Comparison of ENCODE assay signal across 38 cellular contexts in the genomic region with DNA sequence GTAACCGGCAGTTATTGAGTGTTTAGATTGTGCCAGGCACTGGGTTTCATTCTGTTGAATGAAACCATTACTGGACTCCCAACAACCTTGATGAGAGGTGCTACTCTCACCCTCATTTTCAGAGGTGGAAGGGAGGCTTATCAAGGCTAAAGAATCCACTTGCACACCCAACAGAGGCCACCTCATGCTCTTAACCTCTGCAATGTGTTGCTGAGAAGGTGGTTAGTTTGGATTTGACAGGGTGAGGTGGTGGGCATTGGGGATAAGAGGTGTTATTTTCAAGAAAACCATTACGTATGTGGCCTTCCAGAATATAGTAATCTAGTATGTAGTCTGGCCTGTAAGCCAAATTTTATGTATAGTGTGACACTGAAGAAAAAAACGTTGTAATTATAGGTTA.
"Had no signal": no experiment of that assay in that cellular context is flagged by ENCODE, and none has a peak within 500 bp of the region (broad histone marks: within the 10 kb centered on the region; RNA-seq: fewer than 3 reads in every experiment).

No MANE protein-coding gene starts in this region.

- H3K9me3 Mint-ChIP-seq: activated naive CD4-positive, alpha-beta T cell treated with anti-CD3 and anti-CD28 coated beads for 36 hours; activated naive CD4-positive, alpha-beta T cell treated with anti-CD3 and anti-CD28 coated beads, Interleukin-2, amount 10 ng/mL, durations not matched to agents 7 days and 5 days; activated naive CD4-positive, alpha-beta T cell treated with anti-CD3 and anti-CD28 coated beads, Interleukin-2, amount 50 U/mL, for 72 hours; activated naive CD8-positive, alpha-beta T cell treated with anti-CD3 and anti-CD28 coated beads, Interleukin-2, amount 10 ng/mL, durations not matched to agents 7 days and 5 days; activated T-cell treated with anti-CD3 and anti-CD28 coated beads, Interleukin-2, amount 50 U/mL, for 24 hours; activated T-cell treated with anti-CD3 and anti-CD28 coated beads, Interleukin-2, amount 50 U/mL, for 4 hours; activated T-cell treated with anti-CD3 and anti-CD28 coated beads, Interleukin-2, amount 50 U/mL, for 72 hours; activated T-helper 17 cell treated with anti-CD3 and anti-CD28 coated beads, Interleukin-2, amount 50 U/mL, for 72 hours; activated T-helper 2 cell treated with anti-CD3 and anti-CD28 coated beads, Interferon-gamma antibody, Interleukin-2, Interleukin-4, amounts not matched to agents 10 μg/mL and 5 μg/mL and 100 μg/mL, durations not matched to agents 14 hours and 24 hours and 36 hours; brain; central memory CD8-positive, alpha-beta T cell had no signal

- ATAC-seq: activated naive CD4-positive, alpha-beta T cell treated with anti-CD3 and anti-CD28 coated beads, Interleukin-2, amount 50 U/mL, for 72 hours; activated naive CD8-positive, alpha-beta T cell treated with anti-CD3 and anti-CD28 coated beads, Interleukin-2, amount 50 U/mL, for 24 hours; activated T-cell treated with anti-CD3 and anti-CD28 coated beads, Interleukin-2, amount 50 U/mL, for 4 hours; activated T-cell treated with anti-CD3 and anti-CD28 coated beads, Interleukin-2, amount 50 U/mL, for 72 hours; activated T-helper 17 cell treated with anti-CD3 and anti-CD28 coated beads, Interleukin-2, amount 50 U/mL, for 72 hours; body of pancreas had no signal

- H3K36me3 ChIP-seq: adrenal gland, ascending aorta, brain microvascular endothelial cell, breast epithelium, cardiac muscle cell had no signal

- H3K9me3 ChIP-seq: adrenal gland, ascending aorta, body of pancreas, breast epithelium had no signal

- H3K27ac ChIP-seq: adrenal gland, ascending aorta, body of pancreas, brain microvascular endothelial cell, breast epithelium, cardiac muscle cell had no signal

- H3K27me3 Mint-ChIP-seq: activated naive CD4-positive, alpha-beta T cell treated with anti-CD3 and anti-CD28 coated beads, Interleukin-2, amount 10 ng/mL, durations not matched to agents 7 days and 5 days; activated naive CD4-positive, alpha-beta T cell treated with anti-CD3 and anti-CD28 coated beads, Interleukin-2, amount 50 U/mL, for 24 hours; activated naive CD8-positive, alpha-beta T cell; activated naive CD8-positive, alpha-beta T cell treated with anti-CD3 and anti-CD28 coated beads for 36 hours; activated naive CD8-positive, alpha-beta T cell treated with anti-CD3 and anti-CD28 coated beads, Interleukin-2, amount 10 ng/mL, durations not matched to agents 7 days and 5 days; activated naive CD8-positive, alpha-beta T cell treated with anti-CD3 and anti-CD28 coated beads, Interleukin-2, amount 50 U/mL, for 24 hours; activated T-cell treated with anti-CD3 and anti-CD28 coated beads, Interleukin-2, amount 50 U/mL, for 24 hours; activated T-helper 17 cell treated with anti-CD3 and anti-CD28 coated beads, Interleukin-2, amount 50 U/mL, for 72 hours; brain; central memory CD8-positive, alpha-beta T cell had no signal

- H3K4me1 ChIP-seq: ascending aorta, body of pancreas, breast epithelium had no signal

- H3K27me3 ChIP-seq: adrenal gland, ascending aorta, body of pancreas, brain microvascular endothelial cell, breast epithelium, cardiac muscle cell had no signal

- H3K36me3 Mint-ChIP-seq: activated naive CD4-positive, alpha-beta T cell treated with anti-CD3 and anti-CD28 coated beads, Interleukin-2, amount 10 ng/mL, durations not matched to agents 7 days and 5 days; brain had no signal

- H3K4me1 Mint-ChIP-seq: activated naive CD4-positive, alpha-beta T cell treated with anti-CD3 and anti-CD28 coated beads, Interleukin-2, amount 10 ng/mL, durations not matched to agents 7 days and 5 days; central memory CD8-positive, alpha-beta T cell had no signal

- H3K27ac Mint-ChIP-seq: activated naive CD4-positive, alpha-beta T cell treated with anti-CD3 and anti-CD28 coated beads for 36 hours; activated naive CD4-positive, alpha-beta T cell treated with anti-CD3 and anti-CD28 coated beads, Interleukin-2, amount 10 ng/mL, durations not matched to agents 7 days and 5 days; activated naive CD4-positive, alpha-beta T cell treated with anti-CD3 and anti-CD28 coated beads, Interleukin-2, amount 50 U/mL, for 24 hours; activated naive CD4-positive, alpha-beta T cell treated with anti-CD3 and anti-CD28 coated beads, Interleukin-2, amount 50 U/mL, for 72 hours; activated naive CD8-positive, alpha-beta T cell; activated naive CD8-positive, alpha-beta T cell treated with anti-CD3 and anti-CD28 coated beads for 36 hours; activated naive CD8-positive, alpha-beta T cell treated with anti-CD3 and anti-CD28 coated beads, Interleukin-2, amount 10 ng/mL, durations not matched to agents 7 days and 5 days; activated naive CD8-positive, alpha-beta T cell treated with anti-CD3 and anti-CD28 coated beads, Interleukin-2, amount 50 U/mL, for 24 hours; activated T-cell treated with anti-CD3 and anti-CD28 coated beads, Interleukin-2, amount 50 U/mL, for 24 hours; activated T-cell treated with anti-CD3 and anti-CD28 coated beads, Interleukin-2, amount 50 U/mL, for 72 hours; activated T-helper 1 cell treated with anti-CD3 and anti-CD28 coated beads, Interleukin-12 subunit alpha, Interleukin-12 subunit beta, Interleukin-2, Interleukin-4 antibody, amounts not matched to agents 30 ng/mL and 10 ng/mL and 1 ng/mL, durations not matched to agents 14 hours and 24 hours and 36 hours; activated T-helper 17 cell treated with anti-CD3 and anti-CD28 coated beads, Interleukin-2, amount 50 U/mL, for 72 hours; activated T-helper 2 cell treated with anti-CD3 and anti-CD28 coated beads, Interferon-gamma antibody, Interleukin-2, Interleukin-4, amounts not matched to agents 10 μg/mL and 5 μg/mL and 100 μg/mL, durations not matched to agents 14 hours and 24 hours and 36 hours; brain had no signal

- H3K4me3 ChIP-seq: adrenal gland, ascending aorta, body of pancreas, breast epithelium, cardiac muscle cell had no signal

- H3K4me3 Mint-ChIP-seq: activated naive CD4-positive, alpha-beta T cell treated with anti-CD3 and anti-CD28 coated beads for 36 hours; activated naive CD4-positive, alpha-beta T cell treated with anti-CD3 and anti-CD28 coated beads, Interleukin-2, amount 10 ng/mL, durations not matched to agents 7 days and 5 days; activated naive CD4-positive, alpha-beta T cell treated with anti-CD3 and anti-CD28 coated beads, Interleukin-2, amount 50 U/mL, for 24 hours; activated naive CD8-positive, alpha-beta T cell; activated naive CD8-positive, alpha-beta T cell treated with anti-CD3 and anti-CD28 coated beads for 36 hours; activated naive CD8-positive, alpha-beta T cell treated with anti-CD3 and anti-CD28 coated beads, Interleukin-2, amount 10 ng/mL, durations not matched to agents 7 days and 5 days; activated naive CD8-positive, alpha-beta T cell treated with anti-CD3 and anti-CD28 coated beads, Interleukin-2, amount 50 U/mL, for 24 hours; activated T-cell treated with anti-CD3 and anti-CD28 coated beads, Interleukin-2, amount 50 U/mL, for 24 hours; activated T-cell treated with anti-CD3 and anti-CD28 coated beads, Interleukin-2, amount 50 U/mL, for 4 hours; activated T-cell treated with anti-CD3 and anti-CD28 coated beads, Interleukin-2, amount 50 U/mL, for 72 hours; activated T-helper 1 cell treated with anti-CD3 and anti-CD28 coated beads, Interleukin-12 subunit alpha, Interleukin-12 subunit beta, Interleukin-2, Interleukin-4 antibody, amounts not matched to agents 30 ng/mL and 10 ng/mL and 1 ng/mL, durations not matched to agents 14 hours and 24 hours and 36 hours; activated T-helper 17 cell treated with anti-CD3 and anti-CD28 coated beads, Interleukin-2, amount 50 U/mL, for 72 hours; brain; central memory CD8-positive, alpha-beta T cell had no signal

- DNase-seq: activated effector memory CD4-positive, alpha-beta T cell treated with anti-CD3 and anti-CD28 coated beads, Interleukin-2, amount 50 U/mL, for 16 hours; activated effector memory CD4-positive, alpha-beta T cell treated with Interleukin-2 at 50 U/mL for 16 hours; activated gamma-delta T cell; activated gamma-delta T cell treated with Interleukin-2 at 50 U/mL for 16 hours; activated naive CD4-positive, alpha-beta T cell; activated naive CD4-positive, alpha-beta T cell treated with anti-CD3 and anti-CD28 coated beads for 36 hours; activated naive CD4-positive, alpha-beta T cell treated with anti-CD3 and anti-CD28 coated beads, Interleukin-2, amount 10 ng/mL, durations not matched to agents 7 days and 5 days; activated naive CD4-positive, alpha-beta T cell treated with anti-CD3 and anti-CD28 coated beads, Interleukin-2, amount 50 U/mL, for 16 hours; activated naive CD4-positive, alpha-beta T cell treated with Interleukin-2 at 50 U/mL for 16 hours; activated naive CD8-positive, alpha-beta T cell treated with anti-CD3 and anti-CD28 coated beads for 36 hours; activated naive CD8-positive, alpha-beta T cell treated with anti-CD3 and anti-CD28 coated beads, Interleukin-2, amount 10 ng/mL, durations not matched to agents 7 days and 5 days; activated naive CD8-positive, alpha-beta T cell treated with anti-CD3 and anti-CD28 coated beads, Interleukin-2, amount 50 U/mL, for 24 hours; activated T-cell treated with anti-CD3 and anti-CD28 coated beads, Interleukin-2, amount 50 U/mL, for 1 hour; activated T-cell treated with anti-CD3 and anti-CD28 coated beads, Interleukin-2, amount 50 U/mL, for 24 hours; activated T-cell treated with anti-CD3 and anti-CD28 coated beads, Interleukin-2, amount 50 U/mL, for 4 hours; activated T-cell treated with anti-CD3 and anti-CD28 coated beads, Interleukin-2, amount 50 U/mL, for 48 hours; activated T-cell treated with anti-CD3 and anti-CD28 coated beads, Interleukin-2, amount 50 U/mL, for 72 hours; adrenal gland; amniotic stem cell; amygdala; anterior cingulate cortex; aorta; body of pancreas; brain microvascular endothelial cell; caudate nucleus; central memory CD4-positive, alpha-beta T cell; cerebellar nuclear complex had no signal
